In genomic region chr7:119374436-119374835, GRCh38 we compare ENCODE assay signal across 15 cellular contexts.
A peak's percentile ranks its signal among the peaks of the same experiment; 100 is the strongest.
DNase-seq lines count a peak whose midpoint lies in the region; ATAC-seq lines count a peak whose summit lies in the region.
"Had no signal": no experiment of that assay in that cellular context is flagged by ENCODE, and none has a peak within 500 bp of the region (broad histone marks: within the 10 kb centered on the region; RNA-seq: fewer than 3 reads in every experiment).

No MANE protein-coding gene starts in this region.

- ATAC-seq in GM18498 (IDR thresholded peaks at IDR 0.05; ENCODE audit: unreplicated experiment) = no peak

- DNase-seq in NCI-H82 (lab: John Stamatoyannopoulos, UW) = peak; percentile 6
- DNase-seq in NCI-H82 treated with DMSO at 0.1 percent for 48 hours (lab: John Stamatoyannopoulos, UW; ENCODE audit: unreplicated experiment) = no peak
- peak; percentile 15 for DNase-seq in NCI-H69 (lab: John Stamatoyannopoulos, UW)
- peak; percentile 12 for DNase-seq in cerebellum (ENCODE audit: low spot score)
- DNase-seq in hypothalamus (lab: John Stamatoyannopoulos, UW) = no peak
- DNase-seq: BE2C; CD4-positive, alpha-beta T cell; CD8-positive, alpha-beta memory T cell; DMS 273 treated with DMSO at 0.1 percent for 48 hours; DMS79; EL; GF-D8; GOT3; HFFc6 had no signal

Comparison
In these comparisons a context has a peak if more than half of its experiments do, and no peak if none do; other contexts are left out.
1. DNase-seq: peak in NCI-H82 (single experiment), NCI-H69 (single experiment) and cerebellum (single experiment); none in NCI-H82 treated with DMSO at 0.1 percent for 48 hours (single experiment) and hypothalamus (0 of 51).